4 cellular contexts compared by ENCODE assay signal in genomic region chr6:40498148-40498547, GRCh38.
"Had no signal": no experiment of that assay in that cellular context is flagged by ENCODE, and none has a peak within 500 bp of the region (broad histone marks: within the 10 kb centered on the region; RNA-seq: fewer than 3 reads in every experiment).

No MANE protein-coding gene starts in this region.

- DNase-seq: IMR-90 had no signal

- ATAC-seq: HepG2, K562 had no signal

- H3K27ac ChIP-seq: HL-60 had no signal

- H3K4me3 ChIP-seq: K562 had no signal
